Comparison of ENCODE assay signal across 8 cellular contexts in the genomic region with DNA sequence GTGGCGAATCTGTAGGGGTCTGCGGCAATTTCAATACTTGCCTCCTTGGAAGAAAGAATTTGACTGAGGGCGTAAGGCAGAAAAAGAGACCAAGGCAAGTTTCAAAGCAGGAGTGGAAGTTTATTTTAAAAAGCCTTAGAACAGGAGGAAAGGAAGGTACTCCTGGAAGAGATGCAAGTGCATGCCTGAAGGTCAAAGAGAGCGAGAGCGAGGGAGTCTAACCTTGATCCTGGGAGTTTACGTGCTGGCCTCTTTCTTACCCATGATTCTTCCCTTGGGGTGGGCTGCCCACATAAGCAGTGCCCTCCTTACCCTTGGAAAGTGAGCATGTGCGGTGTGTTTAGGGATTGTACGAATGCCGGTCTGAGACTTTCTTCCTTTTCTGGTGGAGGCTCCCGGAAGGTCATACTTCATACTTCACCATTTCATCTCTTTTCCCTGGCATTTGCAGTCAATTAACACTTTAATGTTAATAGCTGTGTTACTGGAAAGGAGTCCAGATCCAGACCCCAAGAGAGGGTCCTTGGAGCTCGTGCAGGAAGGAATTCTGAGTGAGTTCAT. TPM values are rescaled to one million over a fixed set of nuclear protein-coding genes. Genes with fewer than 3 reads are reported as not detected.
DNase-seq lines count a peak whose midpoint lies in the region; ATAC-seq, FAIRE-seq and TF ChIP-seq lines count a peak whose summit lies in the region.

No MANE protein-coding gene starts in this region.

- H3K36me3 ChIP-seq in heart right ventricle (no peaks in the 10 kb centered on the region), K562 (ENCODE audit: control insufficient read depth, insufficient read depth, low read length) (no peaks in the 10 kb centered on the region), mucosa of descending colon (ENCODE audit: low read depth) (no peaks in the 10 kb centered on the region), vagina (no peaks in the 10 kb centered on the region)

- intact Hi-C loops in heart right ventricle (cut with DNase I) (no loop called here), Right ventricle myocardium superior (cut with DNase I) (no loop called here), K562 (cut with micrococcal nuclease) (loop anchor here (10.0 kb wide), 1 partner anchor 146 kb away; no protein-coding TSS in a partner anchor), mucosa of descending colon (cut with DNase I, micrococcal nuclease) (no loop called here), vagina (cut with DNase I) (no loop called here)

- no peak for DNase-seq in heart right ventricle
- no peak for DNase-seq in Right ventricle myocardium superior
- DNase-seq in K562 (ENCODE audit: extremely low read depth in 1 of 4, low spot score in 3 of 4), result no peak
- no peak for DNase-seq in mucosa of descending colon
- DNase-seq in vagina (ENCODE audit: extremely low spot score in 2 of 2), result no peak
- no peak for DNase-seq in UCSD-AML1 (lab: John Stamatoyannopoulos, UW; ENCODE audit: unreplicated experiment)
- no peak for DNase-seq in stimulated activated CD4-positive, alpha-beta T cell treated with anti-CD3 and anti-CD28 coated beads, Interleukin-4, amount 100 ng/mL, for 1 hour

- no peaks in the 10 kb centered on the region for H3K79me2 ChIP-seq in K562 (ENCODE audit: control insufficient read depth, insufficient read depth, low read length)

- no peaks in the 10 kb centered on the region for H4K20me1 ChIP-seq in K562 (replicated peaks; ENCODE audit: control insufficient read depth, insufficient read depth, low read length)

- in situ Hi-C loops in K562 (cut with MboI), result loop anchor here (25.0 kb wide), 1 partner anchor 748 kb away; no protein-coding TSS in a partner anchor

- H2AFZ ChIP-seq in K562 (ENCODE audit: low read depth, low read length), result peak overlapping the region; percentile 85

- H3K4me3 ChIP-seq in heart right ventricle (peak overlapping the region; percentile 16 to 53 (median 48)), K562 (peak overlapping the region; percentile 16; the same call in 1 of the 2 replicates), mucosa of descending colon (no peak overlapping the region), vagina (peak overlapping the region; percentile 52 to 53)

- CTCF ChIA-PET in K562 (lab: Yijun Ruan, JAX; ENCODE audit: low intra/inter-chr PET ratio), result no interaction called here

- BruUV-seq in K562 (replicated peaks; lab: Mats Ljungman, UMichigan), result no TSS peak

- POLR2A ChIA-PET in K562 (lab: Yijun Ruan, JAX), result interaction anchor here (0.8 kb wide), 1 partner anchor 63 kb away, joined by 4 read pairs; no protein-coding TSS in a partner anchor

- ATAC-seq in heart right ventricle (no peak), Right ventricle myocardium superior (ENCODE audit: poor library complexity) (no peak), K562 (no peak), mucosa of descending colon (peak; percentile 31), HG03108 (IDR thresholded peaks at IDR 0.05; ENCODE audit: unreplicated experiment) (no peak)

- H3K4me2 ChIP-seq in K562 (ENCODE audit: insufficient read depth, low read length), result peak overlapping the region; percentile 70

- H3K27ac ChIP-seq in heart right ventricle (no peak overlapping the region), K562 (ENCODE audit: extremely low read depth, low read depth, low read length) (peak overlapping the region; percentile 84), vagina (peak overlapping the region; percentile 20)

- H3K4me1 ChIP-seq in heart right ventricle (peaks cover 0 to 14% (median 0%) of the 10 kb centered on the region in 9 donors), K562 (replicated peaks in 1 of 2; ENCODE audit: control insufficient read depth in 2 of 2, insufficient read depth in 2 of 2, low read length in 2 of 2) (peaks cover 10 to 18% of the 10 kb centered on the region in 2 experiments; a peak in 4 of 5 replicates), mucosa of descending colon (ENCODE audit: low read depth) (no peaks in the 10 kb centered on the region), vagina (peaks cover 19% of the 10 kb centered on the region)

- TF ChIP-seq POLR2A in K562 (conservative IDR thresholded peaks at IDR 0.05), result no peak
- no peak for TF ChIP-seq POLR2A in vagina (IDR thresholded peaks at IDR 0.05)

- WGBS in heart right ventricle, 2 donors, result 38 to 47% methylated on average over 11 of the region's 11 CpGs
- 55% methylated on average over 7 of the region's 11 CpGs for WGBS in K562 (ENCODE audit: insufficient coverage, low coverage, missing lambda C conversion rate)

- TF ChIP-seq CTCF in heart right ventricle (IDR thresholded peaks at IDR 0.05) (no peak), K562 (IDR thresholded peaks at IDR 0.05 in 2 of 3, conservative IDR thresholded peaks at IDR 0.05 in 1 of 3; ENCODE audit: insufficient read depth in 2 of 3, low read depth in 1 of 3, low read length in 3 of 3) (no peak), mucosa of descending colon (IDR thresholded peaks at IDR 0.05) (no peak), vagina (IDR thresholded peaks at IDR 0.05) (no peak)

- no peaks in the 10 kb centered on the region for H3K9me3 ChIP-seq in heart right ventricle
- no peaks in the 10 kb centered on the region for H3K9me3 ChIP-seq in K562 (replicated peaks; ENCODE audit: control insufficient read depth, insufficient read depth, low read depth, low read length)
- no peaks in the 10 kb centered on the region for H3K9me3 ChIP-seq in mucosa of descending colon
- H3K9me3 ChIP-seq in vagina, result no peaks in the 10 kb centered on the region

- no peak for FAIRE-seq in K562 (lab: Jason Lieb, UNC)

- peak overlapping the region; percentile 0 to 72; a peak in 3 of 4 replicates for H3K9ac ChIP-seq in K562 (ENCODE audit: insufficient read depth in 1 of 2, low read depth in 2 of 2, low read length in 2 of 2)

- no peaks in the 10 kb centered on the region for H3K9me1 ChIP-seq in K562 (ENCODE audit: control insufficient read depth, insufficient read depth, low read length)

- no peak for TF ChIP-seq RAD21 in K562 (CRISPR knock-in tag; conservative IDR thresholded peaks at IDR 0.05 in 1 of 2, IDR thresholded peaks at IDR 0.05 in 1 of 2)

- H3K27me3 ChIP-seq in heart right ventricle (peaks cover 0 to 8% (median 0%) of the 10 kb centered on the region in 7 donors), K562 (ENCODE audit: control insufficient read depth in 2 of 2, insufficient read depth in 2 of 2, low read length in 2 of 2) (no peaks in the 10 kb centered on the region), vagina (no peaks in the 10 kb centered on the region)

- no peak for TF ChIP-seq EP300 in K562 (IDR thresholded peaks at IDR 0.05; ENCODE audit: low read length)

TF ChIP-seq in K562, 482 proteins besides CTCF, POLR2A, EP300 and RAD21:
- no peak for TF ChIP-seq ZBTB12 (CRISPR knock-in tag; IDR thresholded peaks at IDR 0.05)
- TF ChIP-seq, protein P1, sequence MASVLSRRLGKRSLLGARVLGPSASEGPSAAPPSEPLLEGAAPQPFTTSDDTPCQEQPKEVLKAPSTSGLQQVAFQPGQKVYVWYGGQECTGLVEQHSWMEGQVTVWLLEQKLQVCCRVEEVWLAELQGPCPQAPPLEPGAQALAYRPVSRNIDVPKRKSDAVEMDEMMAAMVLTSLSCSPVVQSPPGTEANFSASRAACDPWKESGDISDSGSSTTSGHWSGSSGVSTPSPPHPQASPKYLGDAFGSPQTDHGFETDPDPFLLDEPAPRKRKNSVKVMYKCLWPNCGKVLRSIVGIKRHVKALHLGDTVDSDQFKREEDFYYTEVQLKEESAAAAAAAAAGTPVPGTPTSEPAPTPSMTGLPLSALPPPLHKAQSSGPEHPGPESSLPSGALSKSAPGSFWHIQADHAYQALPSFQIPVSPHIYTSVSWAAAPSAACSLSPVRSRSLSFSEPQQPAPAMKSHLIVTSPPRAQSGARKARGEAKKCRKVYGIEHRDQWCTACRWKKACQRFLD (CRISPR knock-in tag; IDR thresholded peaks at IDR 0.05), result 0 out of 2 replicates have a peak, but pooled peaks have one; percentile 11

RNA-seq across cellular contexts. Expression of gene ARSD, which starts 40.0 kb away (rescaled TPM):
- total RNA-seq in heart right ventricle, result 10 to 100 TPM in 4 of 10 donors, 1 to 10 TPM in 6; 4.6 to 19.0 (median 8.8) TPM
- polyA plus RNA-seq in heart right ventricle, result 1 to 10 TPM; 4.2 to 5.8 TPM
- total RNA-seq in Right ventricle myocardium superior, result 5.4 TPM
- 0.28 TPM in 1 of 2 replicates, not detected in the other for total RNA-seq in K562 (2011; cell fraction: chromatin; rRNA removed; ENCODE audit: low replicate concordance)
- not detected in 2 replicates for total RNA-seq in K562 (2011; cell fraction: nucleolus; rRNA removed)
- 0.07 and 0.31 TPM in 2 replicates for total RNA-seq in K562 (2011; cell fraction: nucleoplasm; rRNA removed)
- 0.04 and 0.05 TPM in 2 replicates for total RNA-seq in K562 (2014; rRNA removed)
- 0.07 and 0.29 TPM in 2 replicates for total RNA-seq in K562 (2014; rRNA removed; fragmentation: Illumina TruSeq; extraction: Trizol)
- 0.11 TPM in 2 replicates for total RNA-seq in K562 (2015; rRNA removed; fragmentation: Illumina TruSeq; extraction: Trizol)
- total RNA-seq in K562 (2021), result 0.13 and 0.16 TPM in 2 replicates
- polyA plus RNA-seq in K562 (2011; rRNA removed), result 0.06 and 0.11 TPM in 2 replicates
- polyA plus RNA-seq in K562 (2011; cell fraction: cytosol; rRNA removed), result 0.04 and 0.25 TPM in 2 replicates
- polyA plus RNA-seq in K562 (2011; cell fraction: nucleus; rRNA removed), result 0.16 and 0.20 TPM in 2 replicates
- polyA plus RNA-seq in K562 (2012), result 0.21 and 0.89 TPM in 2 replicates
- 0.06 and 0.15 TPM in 2 replicates for polyA plus RNA-seq in K562 (2014; fragmentation: Illumina TruSeq; extraction: Trizol)
- polyA plus RNA-seq in K562 (2014; fragmentation: Nextera tagmentation; extraction: Ambion mirVana), result under 1 TPM; 0.22 to 0.23 TPM
- polyA plus RNA-seq in K562 (2014; rRNA removed), result 1.3 TPM in 1 of 2 replicates, not detected in the other
- polyA minus RNA-seq in K562 (2011; rRNA and poly(A)+ RNA removed), result 0.03 and 0.04 TPM in 2 replicates
- polyA minus RNA-seq in K562 (2011; cell fraction: cytosol; rRNA and poly(A)+ RNA removed), result not detected in 2 replicates
- 0.13 TPM in 1 of 2 replicates, not detected in the other for polyA minus RNA-seq in K562 (2011; cell fraction: nucleus; rRNA and poly(A)+ RNA removed)
- 10 to 100 TPM; 26.2 to 70.9 (median 67.2) TPM for total RNA-seq in mucosa of descending colon
- total RNA-seq in vagina, result 14.0 TPM

Comparison
In these comparisons a context has a peak if more than half of its experiments do, and no peak if none do; other contexts are left out.
1. H3K27ac ChIP-seq: peak in K562 (single experiment) and vagina (single experiment); none in heart right ventricle (0 of 10).